Comparison of ENCODE assay signal across 15 cellular contexts in the genomic region with DNA sequence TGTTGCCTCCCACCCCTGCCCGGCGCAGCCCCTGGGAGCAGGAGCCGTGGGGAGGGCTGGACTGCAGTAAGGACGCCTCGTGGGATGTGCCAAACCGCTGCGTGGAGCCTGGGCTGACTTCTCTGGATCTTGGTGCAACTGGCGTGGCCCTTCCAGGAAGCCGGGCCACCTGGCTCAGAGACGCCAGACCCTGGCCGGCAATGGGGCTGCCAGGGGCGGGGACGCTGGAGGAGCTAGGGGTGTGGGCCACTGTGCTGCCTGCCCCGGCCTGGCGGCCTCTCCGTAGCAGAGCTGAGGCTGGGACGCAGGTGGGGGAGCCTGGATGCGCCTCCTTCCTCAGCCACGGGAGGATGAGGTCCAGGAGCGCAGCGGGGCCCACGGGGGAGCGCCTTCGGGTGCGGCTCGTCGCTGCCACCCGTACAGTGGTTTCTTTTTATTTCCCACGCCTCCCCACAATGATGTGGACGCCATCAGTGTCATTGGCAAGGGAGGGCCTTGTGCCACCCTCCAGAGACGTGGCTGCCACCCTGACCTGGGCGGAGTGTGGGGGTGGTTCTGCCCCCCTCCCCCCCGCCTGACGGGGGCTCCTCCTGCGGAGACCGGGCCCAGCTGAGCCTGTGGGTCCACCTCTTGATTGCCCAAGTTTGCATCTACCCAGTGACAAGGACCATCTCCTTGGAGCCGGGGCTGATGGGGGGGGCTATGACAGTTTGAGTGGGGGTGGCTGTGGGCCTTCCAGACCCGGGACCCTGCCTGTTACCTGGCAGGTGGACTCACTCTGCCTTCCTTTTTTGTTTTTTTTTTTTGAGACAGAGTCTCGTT.
"Had no signal": no experiment of that assay in that cellular context is flagged by ENCODE, and none has a peak within 500 bp of the region (broad histone marks: within the 10 kb centered on the region; RNA-seq: fewer than 3 reads in every experiment).

No MANE protein-coding gene starts in this region.

- H3K9ac ChIP-seq: parathyroid adenoma had no signal

- H3K4me3 ChIP-seq: SJCRH30, smooth muscle cell had no signal

- ATAC-seq: activated CD4-positive, CD25-positive, alpha-beta regulatory T cell treated with anti-CD3 and anti-CD28 coated beads, Interleukin-2, amount 50 U/mL, for 24 hours; effector memory CD8-positive, alpha-beta T cell had no signal

- H3K4me1 ChIP-seq: parathyroid adenoma, SJCRH30 had no signal

- H3K27me3 ChIP-seq: SJCRH30 had no signal

- H3K27me3 Mint-ChIP-seq: activated CD4-positive, alpha-beta memory T cell treated with anti-CD3 and anti-CD28 coated beads for 36 hours; effector memory CD8-positive, alpha-beta T cell; stimulated activated naive B cell treated with anti-CD40 and anti-IgM and Interleukin-4, amounts not matched to agents 10 μg/mL and 1 μg/mL and 100 μg/mL, for 72 hours had no signal

- H3K79me2 ChIP-seq: parathyroid adenoma had no signal

- H3K4me2 ChIP-seq: smooth muscle cell had no signal

- H3K4me3 Mint-ChIP-seq: activated CD4-positive, alpha-beta memory T cell treated with anti-CD3 and anti-CD28 coated beads for 36 hours; activated naive CD4-positive, alpha-beta T cell treated with anti-CD3 and anti-CD28 coated beads for 36 hours; effector memory CD8-positive, alpha-beta T cell; stimulated activated naive B cell treated with anti-CD40 and anti-IgM and Interleukin-4, amounts not matched to agents 10 μg/mL and 1 μg/mL and 100 μg/mL, for 72 hours; T-helper 2 cell treated with Interferon-gamma antibody and Interleukin-4, amounts not matched to agents 5 μg/mL and 100 μg/mL, for 36 hours had no signal

- H3K27ac ChIP-seq: epithelial cell of prostate, parathyroid adenoma, SJCRH30 had no signal

- DNase-seq: activated CD4-positive, alpha-beta memory T cell treated with anti-CD3 and anti-CD28 coated beads for 36 hours; activated CD8-positive, alpha-beta memory T cell treated with anti-CD3 and anti-CD28 coated beads, Interleukin-2, amount 50 U/mL, for 48 hours; activated naive CD4-positive, alpha-beta T cell treated with anti-CD3 and anti-CD28 coated beads for 36 hours; central memory CD4-positive, alpha-beta T cell; cortex of kidney; effector memory CD8-positive, alpha-beta T cell; hypothalamus; SJCRH30; stimulated activated naive B cell treated with anti-CD40 and anti-IgM and Interleukin-4, amounts not matched to agents 10 μg/mL and 1 μg/mL and 100 μg/mL, for 72 hours; trophoblast cell had no signal

- H3K27ac Mint-ChIP-seq: activated CD4-positive, alpha-beta memory T cell treated with anti-CD3 and anti-CD28 coated beads for 36 hours; activated naive CD4-positive, alpha-beta T cell treated with anti-CD3 and anti-CD28 coated beads for 36 hours; effector memory CD8-positive, alpha-beta T cell; T-helper 2 cell treated with Interferon-gamma antibody and Interleukin-4, amounts not matched to agents 5 μg/mL and 100 μg/mL, for 36 hours had no signal

- H2AFZ ChIP-seq: parathyroid adenoma had no signal

- H3K4me1 Mint-ChIP-seq: stimulated activated naive B cell treated with anti-CD40 and anti-IgM and Interleukin-4, amounts not matched to agents 10 μg/mL and 1 μg/mL and 100 μg/mL, for 72 hours had no signal
